In genomic region chr15:90674476-90674875, GRCh38 we compare ENCODE assay signal across 26 cellular contexts.
"Had no signal": no experiment of that assay in that cellular context is flagged by ENCODE, and none has a peak within 500 bp of the region (broad histone marks: within the 10 kb centered on the region; RNA-seq: fewer than 3 reads in every experiment).

No MANE protein-coding gene starts in this region.

- H3K9me3 ChIP-seq: colonic mucosa, gastrocnemius medialis, left lung, tibial artery had no signal

- H3K36me3 ChIP-seq: colonic mucosa, gastrocnemius medialis, left lung, tibial artery had no signal

- DNase-seq: activated CD4-positive, alpha-beta T cell treated with anti-CD3 and anti-CD28 coated beads, Interleukin-2, amount 50 U/mL, for 1 hour; activated CD8-positive, alpha-beta memory T cell treated with anti-CD3 and anti-CD28 coated beads, Interleukin-2, amount 50 U/mL, for 48 hours; activated gamma-delta T cell treated with Interleukin-2 at 50 U/mL for 16 hours; activated T-cell treated with anti-CD3 and anti-CD28 coated beads, Interleukin-2, amount 50 U/mL, for 72 hours; amygdala; colonic mucosa; endodermal cell; gastrocnemius medialis; head of caudate nucleus; kidney; left lung; midbrain; occipital lobe; retina; stimulated activated CD4-positive, alpha-beta T cell treated with anti-CD3 and anti-CD28 coated beads, Interleukin-12 subunit alpha, Interleukin-12 subunit beta, amount 100 ng/mL, for 4 hours; stimulated activated CD4-positive, alpha-beta T cell treated with anti-CD3 and anti-CD28 coated beads, Interleukin-1b, Interleukin-23, amount 100 ng/mL, for 48 hours; stimulated activated CD8-positive, alpha-beta memory T cell treated with anti-CD3 and anti-CD28 coated beads, Interleukin-4, amount 100 ng/mL, for 48 hours; stimulated activated naive CD4-positive, alpha-beta T cell; substantia nigra; T1000; tibial artery had no signal

- H3K4me3 ChIP-seq: colonic mucosa, gastrocnemius medialis, left lung, tibial artery had no signal

- H3K36me3 Mint-ChIP-seq: activated naive CD4-positive, alpha-beta T cell treated with anti-CD3 and anti-CD28 coated beads, Interleukin-2, amount 50 U/mL, for 72 hours had no signal

- H3K4me3 Mint-ChIP-seq: activated T-cell treated with anti-CD3 and anti-CD28 coated beads, Interleukin-2, amount 50 U/mL, for 72 hours; brain; central memory CD8-positive, alpha-beta T cell; endodermal cell; nephron had no signal

- H3K4me1 Mint-ChIP-seq: brain, endodermal cell had no signal

- H3K27ac Mint-ChIP-seq: activated T-cell treated with anti-CD3 and anti-CD28 coated beads, Interleukin-2, amount 50 U/mL, for 72 hours; brain; endodermal cell; nephron had no signal

- H3K4me1 ChIP-seq: colonic mucosa, gastrocnemius medialis, left lung had no signal

- H3K27ac ChIP-seq: colonic mucosa, epithelial cell of prostate, gastrocnemius medialis, left lung, tibial artery had no signal

- H3K27me3 ChIP-seq: colonic mucosa, gastrocnemius medialis, left lung, tibial artery had no signal

- H3K9me3 Mint-ChIP-seq: activated T-cell treated with anti-CD3 and anti-CD28 coated beads, Interleukin-2, amount 50 U/mL, for 72 hours; central memory CD8-positive, alpha-beta T cell; endodermal cell had no signal

- ATAC-seq: activated naive CD4-positive, alpha-beta T cell treated with anti-CD3 and anti-CD28 coated beads, Interleukin-2, amount 50 U/mL, for 72 hours; activated T-cell treated with anti-CD3 and anti-CD28 coated beads, Interleukin-2, amount 50 U/mL, for 72 hours; gastrocnemius medialis; left lung had no signal
